Comparison of ENCODE assay signal across 15 cellular contexts in genomic region chr2:120310136-120310535, GRCh38. TPM values are rescaled to one million over a fixed set of nuclear protein-coding genes. Genes with fewer than 3 reads are reported as not detected.
DNase-seq lines count a peak whose midpoint lies in the region; ATAC-seq, FAIRE-seq and TF ChIP-seq lines count a peak whose summit lies in the region.
"Had no signal": no experiment of that assay in that cellular context is flagged by ENCODE, and none has a peak within 500 bp of the region (broad histone marks: within the 10 kb centered on the region; RNA-seq: fewer than 3 reads in every experiment).

No MANE protein-coding gene starts in this region.

- peak overlapping the region; percentile 18 for H3K4me2 ChIP-seq in SU-DHL-6 (ENCODE audit: low read depth, low read length, poor library complexity, severe bottlenecking)
- no peak overlapping the region for H3K4me2 ChIP-seq in trophoblast cell (ENCODE audit: low read length)

- H3K4ac ChIP-seq in trophoblast cell (ENCODE audit: low read depth, low read length): no peak overlapping the region

- H3K79me1 ChIP-seq in trophoblast cell (ENCODE audit: low read length): no peaks in the 10 kb centered on the region

- no peaks in the 10 kb centered on the region for H3K4me1 ChIP-seq in trophoblast cell (ENCODE audit: control insufficient read depth in 1 of 2, insufficient read depth in 2 of 2, low read length in 2 of 2)

- H4K8ac ChIP-seq in trophoblast cell (ENCODE audit: low read depth, low read length): no peak overlapping the region

- no peak overlapping the region for H2BK5ac ChIP-seq in trophoblast cell (ENCODE audit: low read depth, low read length, poor library complexity)

- H3K4me1 Mint-ChIP-seq in CD14-positive monocyte: peaks cover 26% of the 10 kb centered on the region

- no peak overlapping the region for H2BK120ac ChIP-seq in trophoblast cell (ENCODE audit: insufficient read depth, low read length, poor library complexity)

- H3K79me2 ChIP-seq in SU-DHL-6 (ENCODE audit: insufficient read depth, low read length): no peaks in the 10 kb centered on the region
- H3K79me2 ChIP-seq in trophoblast cell (ENCODE audit: control insufficient read depth, insufficient read depth, low read length, poor library complexity): no peaks in the 10 kb centered on the region

- DNase-seq in GM18507 (ENCODE audit: extremely low spot score, insufficient read length, low read depth): no peak
- peak; percentile 54 for DNase-seq in GM20000 (ENCODE audit: low spot score)
- no peak for DNase-seq in CD14-positive monocyte (ENCODE audit: low spot score)
- DNase-seq in trophoblast cell: no peak
- DNase-seq in cerebellar cortex (ENCODE audit: low spot score): no peak
- no peak for DNase-seq in D341Med (ENCODE audit: low spot score)
- DNase-seq: activated CD4-positive, CD25-positive, alpha-beta regulatory T cell treated with anti-CD3 and anti-CD28 coated beads, Interleukin-2, amount 50 U/mL, for 72 hours; activated effector memory CD4-positive, alpha-beta T cell treated with anti-CD3 and anti-CD28 coated beads, Interleukin-2, amount 50 U/mL, for 16 hours; CD4-positive, CD25-positive, alpha-beta regulatory T cell; KBM-7; SHP77 had no signal

- H3F3A ChIP-seq in SU-DHL-6 (ENCODE audit: insufficient read depth): peaks cover 14% of the 10 kb centered on the region; the same call in 1 of the 2 replicates

- H3K9ac ChIP-seq in SU-DHL-6 (ENCODE audit: low read length) (no peak overlapping the region), trophoblast cell (ENCODE audit: low read length) (no peak overlapping the region)

- no peaks in the 10 kb centered on the region for H3K36me3 Mint-ChIP-seq in CD14-positive monocyte
- H3K36me3 Mint-ChIP-seq: CD4-positive, CD25-positive, alpha-beta regulatory T cell had no signal

- H3K9me3 Mint-ChIP-seq in CD14-positive monocyte: no peaks in the 10 kb centered on the region
- H3K9me3 Mint-ChIP-seq: CD4-positive, CD25-positive, alpha-beta regulatory T cell had no signal

- H3K4me3 ChIP-seq in SU-DHL-6 (ENCODE audit: insufficient read depth, low read length, poor library complexity, severe bottlenecking) (no peak overlapping the region), trophoblast cell (ENCODE audit: low read depth, low read length) (no peak overlapping the region)
- H3K4me3 ChIP-seq: cardiac muscle cell, tibial nerve had no signal

- H2BK12ac ChIP-seq in trophoblast cell (ENCODE audit: low read length): no peak overlapping the region

- ATAC-seq in HG03060 (IDR thresholded peaks at IDR 0.05; ENCODE audit: low read depth, unreplicated experiment): peak; percentile 63

- intact Hi-C loops in CD14-positive monocyte (cut with micrococcal nuclease): loop anchor here (5.0 to 10.0 kb wide), 3 partner anchors 85 to 608 kb away; partner anchors contain the start of gene TMEM185B (in 1 of the 2)

- no peaks in the 10 kb centered on the region for H3K36me3 ChIP-seq in SU-DHL-6 (ENCODE audit: low read length)
- H3K36me3 ChIP-seq in trophoblast cell (ENCODE audit: control insufficient read depth in 1 of 2, insufficient read depth in 2 of 2, low read length in 2 of 2): no peaks in the 10 kb centered on the region
- H3K36me3 ChIP-seq: cardiac muscle cell had no signal

- peak; percentile 36 for FAIRE-seq in GM18507 (lab: Jason Lieb, UNC)

- H3K14ac ChIP-seq in trophoblast cell (ENCODE audit: low read length): no peak overlapping the region

- H3K27me3 ChIP-seq in SU-DHL-6 (ENCODE audit: low read length) (no peaks in the 10 kb centered on the region), trophoblast cell (ENCODE audit: insufficient read depth, low read length) (no peaks in the 10 kb centered on the region)
- H3K27me3 ChIP-seq: tibial nerve had no signal

- no peak overlapping the region for H3K23ac ChIP-seq in trophoblast cell (ENCODE audit: low read length)

- H4K91ac ChIP-seq in trophoblast cell (ENCODE audit: low read depth, low read length): no peak overlapping the region

- H3K27ac ChIP-seq in SU-DHL-6 (ENCODE audit: low read depth, low read length): peak overlapping the region; percentile 42
- H3K27ac ChIP-seq in trophoblast cell (ENCODE audit: low read depth, low read length): no peak overlapping the region
- H3K27ac ChIP-seq: cardiac muscle cell, tibial nerve had no signal

- H3K9me2 ChIP-seq in SU-DHL-6 (replicated peaks; ENCODE audit: insufficient read depth, low read length): no peaks in the 10 kb centered on the region

- TF ChIP-seq CTCF in GM20000 (IDR thresholded peaks at IDR 0.05; ENCODE audit: extremely low read depth, missing control alignments): no peak
- no peak for TF ChIP-seq CTCF in SU-DHL-6 (IDR thresholded peaks at IDR 0.05; ENCODE audit: insufficient read depth, low read length, poor library complexity, severe bottlenecking)
- TF ChIP-seq CTCF in CD14-positive monocyte (IDR thresholded peaks at IDR 0.05): no peak

- WGBS in trophoblast cell (ENCODE audit: extremely low coverage, insufficient coverage, insufficient read length): no CpG with 5 or more reads among the region's 6 CpGs

- H3K4me3 Mint-ChIP-seq in CD14-positive monocyte: no peak overlapping the region
- H3K4me3 Mint-ChIP-seq: CD4-positive, CD25-positive, alpha-beta regulatory T cell had no signal

- H4K12ac ChIP-seq in trophoblast cell (ENCODE audit: low read depth, low read length): no peak overlapping the region

- H3K9me3 ChIP-seq in SU-DHL-6 (ENCODE audit: insufficient read depth, low read length) (no peaks in the 10 kb centered on the region), trophoblast cell (ENCODE audit: insufficient read depth, low read depth, low read length) (no peaks in the 10 kb centered on the region)
- H3K9me3 ChIP-seq: tibial nerve had no signal

- no peak overlapping the region for H3K27ac Mint-ChIP-seq in CD14-positive monocyte

- peaks cover 13 to 25% (median 23%) of the 10 kb centered on the region in 3 donors for H3K27me3 Mint-ChIP-seq in CD14-positive monocyte (ENCODE audit: low read depth in 3 of 3)

- H3K18ac ChIP-seq in trophoblast cell (ENCODE audit: low read length): no peak overlapping the region

- H4K20me1 ChIP-seq in SU-DHL-6 (ENCODE audit: low read depth, low read length): no peaks in the 10 kb centered on the region

- H2AK5ac ChIP-seq in trophoblast cell (ENCODE audit: low read length): no peak overlapping the region

- H2AFZ ChIP-seq in SU-DHL-6 (ENCODE audit: low read depth, low read length, severe bottlenecking) (no peak overlapping the region), trophoblast cell (ENCODE audit: insufficient read depth, low read length, poor library complexity) (no peak overlapping the region)

RNA-seq across cellular contexts. Expression of gene INHBB, which starts 35.8 kb away (rescaled TPM):
- not detected for polyA plus RNA-seq in CD14-positive monocyte
- polyA plus RNA-seq in trophoblast cell (2013): 0.10 and 0.15 TPM in 2 replicates
- polyA plus RNA-seq: cardiac muscle cell; CD4-positive, CD25-positive, alpha-beta regulatory T cell had no signal

RNA-seq across cellular contexts. Expression of gene RALB, which starts 57.5 kb away (rescaled TPM):
- 100 to 1,000 TPM; 139 to 163 TPM for polyA plus RNA-seq in CD14-positive monocyte
- polyA plus RNA-seq in trophoblast cell (2013): 61.1 and 61.5 TPM in 2 replicates
